In the genomic region with DNA sequence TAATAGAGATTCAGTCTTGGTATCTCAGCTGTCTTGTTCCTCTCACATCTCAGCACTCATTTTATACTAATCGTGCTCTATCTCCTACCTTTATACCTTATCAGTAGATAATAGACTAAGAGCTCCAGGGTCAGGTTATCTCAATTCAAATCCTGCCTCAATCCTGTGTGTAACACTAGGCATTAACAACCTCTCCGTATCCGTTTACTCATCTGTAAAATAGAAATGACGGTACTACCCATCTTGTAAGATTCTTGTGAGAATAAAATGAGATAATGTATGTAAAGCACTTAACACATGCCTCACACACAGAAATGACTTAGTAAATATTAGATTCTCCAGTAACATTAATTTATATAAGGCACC, we compare ENCODE assay signal across 8 cellular contexts. TPM values are rescaled to one million over a fixed set of nuclear protein-coding genes. Genes with fewer than 3 reads are reported as not detected.
DNase-seq lines count a peak whose midpoint lies in the region; ATAC-seq and TF ChIP-seq lines count a peak whose summit lies in the region.

No MANE protein-coding gene starts in this region.

- peak overlapping the region; percentile 80 for H2AFZ ChIP-seq in smooth muscle cell (ENCODE audit: low read depth)

- H3K36me3 ChIP-seq in Panc1 (ENCODE audit: control insufficient read depth, insufficient read depth, low read length) (peaks cover 6% of the 10 kb centered on the region; the same call in 1 of the 2 replicates), smooth muscle cell (ENCODE audit: low read depth) (no peaks in the 10 kb centered on the region)

- CTCF ChIA-PET in Panc1 (lab: Charles Lee), result interaction anchor here (0.6 to 1.1 kb wide), 4 partner anchors 14 to 381 kb away, joined by 3 to 4 read pairs (median 4); no protein-coding TSS in a partner anchor

- peaks cover 10% of the 10 kb centered on the region for H3F3A ChIP-seq in smooth muscle cell (ENCODE audit: low read depth)

- H3K27ac ChIP-seq in Panc1 (ENCODE audit: low read length), result peak overlapping the region; percentile 88
- peak overlapping the region; percentile 97 for H3K27ac ChIP-seq in smooth muscle cell (ENCODE audit: low read depth)

- H3K4me1 ChIP-seq in Panc1 (ENCODE audit: control insufficient read depth, insufficient read depth, low read length), result peaks cover 14% of the 10 kb centered on the region
- peaks cover 18% of the 10 kb centered on the region for H3K4me1 ChIP-seq in smooth muscle cell (ENCODE audit: low read depth)

- peak overlapping the region; percentile 90 for H3K9ac ChIP-seq in smooth muscle cell (ENCODE audit: low read depth)

- POLR2A ChIA-PET in Panc1 (lab: Charles Lee), result interaction anchor here (0.5 to 2.9 kb wide), 6 partner anchors 10 to 868 kb away, joined by 3 to 13 read pairs (median 7); a partner anchor contains a TSS

- H3K9me3 ChIP-seq in Panc1 (ENCODE audit: control insufficient read depth, insufficient read depth, low read depth, low read length) (no peaks in the 10 kb centered on the region), smooth muscle cell (replicated peaks; ENCODE audit: low read depth) (no peaks in the 10 kb centered on the region)

- in situ Hi-C loops in Panc1 (cut with HindIII; ENCODE audit: low pct_unique_long_range_greater_than_20kb, low sequenced_read_pairs), result no loop called here

- peak overlapping the region; percentile 64 to 87 for H3K4me3 ChIP-seq in Panc1 (ENCODE audit: low read depth in 2 of 2, low read length in 2 of 2)
- H3K4me3 ChIP-seq in fibroblast of pulmonary artery (replicated peaks; ENCODE audit: low read depth, low read length), result peak overlapping the region; percentile 79
- peak overlapping the region; percentile 77 for H3K4me3 ChIP-seq in smooth muscle cell

- intact Hi-C loops in Panc1 (cut with micrococcal nuclease; ENCODE audit: unreplicated experiment), result loop anchor here (2.0 kb wide), 1 partner anchor 62 kb away; no protein-coding TSS in a partner anchor

- H3K79me2 ChIP-seq in smooth muscle cell (ENCODE audit: low read depth), result peaks cover 43% of the 10 kb centered on the region

- peak; percentile 43 for DNase-seq in NCI-H1092 treated with DMSO at 0.1 percent for 48 hours (lab: John Stamatoyannopoulos, UW)
- DNase-seq in NCI-H1092 (lab: John Stamatoyannopoulos, UW), result no peak
- no peak for DNase-seq in Panc1 (ENCODE audit: low read depth, low spot score)
- DNase-seq in fibroblast of pulmonary artery (ENCODE audit: low read depth), result no peak
- no peak for DNase-seq in smooth muscle cell (lab: John Stamatoyannopoulos, UW; ENCODE audit: unreplicated experiment)
- DNase-seq in superior temporal gyrus (ENCODE audit: extremely low spot score), result no peak
- no peak for DNase-seq in islet precursor cell

- H3K4me2 ChIP-seq in smooth muscle cell, result peak overlapping the region; percentile 83

- BruUV-seq in Panc1 (replicated peaks; lab: Mats Ljungman, UMichigan), result TSS peak; percentile 94

- H3K27me3 ChIP-seq in Panc1 (ENCODE audit: control insufficient read depth, insufficient read depth, low read length) (no peaks in the 10 kb centered on the region), smooth muscle cell (ENCODE audit: low read depth) (no peaks in the 10 kb centered on the region)

- 21% methylated on average over 4 of the region's 4 CpGs for WGBS in smooth muscle cell (ENCODE audit: low lambda C conversion rate)

- TF ChIP-seq CTCF in Panc1 (IDR thresholded peaks at IDR 0.05), result no peak
- TF ChIP-seq CTCF in fibroblast of pulmonary artery (IDR thresholded peaks at IDR 0.05; ENCODE audit: low read length, missing control alignments), result no peak
- no peak for TF ChIP-seq CTCF in smooth muscle cell (IDR thresholded peaks at IDR 0.05; ENCODE audit: borderline replicate concordance, insufficient read depth, poor library complexity, severe bottlenecking)

- H4K20me1 ChIP-seq in smooth muscle cell (ENCODE audit: low read depth), result peaks cover 31% of the 10 kb centered on the region

- ATAC-seq in Panc1 (no peak), GM19351 (IDR thresholded peaks at IDR 0.05; ENCODE audit: unreplicated experiment) (no peak)

RNA-seq across cellular contexts. Expression of a gene that starts 0.6 kb away (rescaled TPM):
- total RNA-seq in Panc1 (2021; ENCODE audit: unreplicated experiment), result 58.5 TPM
- 41.0 TPM for polyA plus RNA-seq in Panc1 (2012; ENCODE audit: insufficient read length)
- total RNA-seq in smooth muscle cell, result 489 and 568 TPM in 2 replicates
- 366 and 467 TPM in 2 replicates for polyA plus RNA-seq in smooth muscle cell

RNA-seq across cellular contexts. Expression of a gene that starts 13.0 kb away (rescaled TPM):
- 6.1 TPM for total RNA-seq in Panc1 (2021; ENCODE audit: unreplicated experiment)
- 3.2 TPM for polyA plus RNA-seq in Panc1 (2012; ENCODE audit: insufficient read length)
- total RNA-seq in smooth muscle cell, result 0.36 and 1.4 TPM in 2 replicates
- 1.7 and 1.9 TPM in 2 replicates for polyA plus RNA-seq in smooth muscle cell
